In genomic region chrX:2500091-2500680, GRCh38 we compare ENCODE assay signal across 7 cellular contexts. TPM values are rescaled to one million over a fixed set of nuclear protein-coding genes. Genes with fewer than 3 reads are reported as not detected.
DNase-seq lines count a peak whose midpoint lies in the region; ATAC-seq and TF ChIP-seq lines count a peak whose summit lies in the region.

No MANE protein-coding gene starts in this region.

- peak overlapping the region; percentile 86 for H3K27ac Mint-ChIP-seq in memory B cell

- peak; percentile 37 for ATAC-seq in GM18868 (IDR thresholded peaks at IDR 0.05; ENCODE audit: unreplicated experiment)
- peak; percentile 44 for ATAC-seq in HG02970 (IDR thresholded peaks at IDR 0.05; ENCODE audit: low FRiP score, unreplicated experiment)
- ATAC-seq in memory B cell (ENCODE audit: low read depth) = peak; percentile 57

- DNase-seq in SK-N-MC (ENCODE audit: low read depth, low spot score) = no peak
- peak; percentile 85 for DNase-seq in ecto neural progenitor cell (ENCODE audit: low spot score)
- peak; percentile 21 to 49 for DNase-seq in memory B cell (ENCODE audit: low spot score in 2 of 2)
- peak; percentile 36 for DNase-seq in transverse colon
- no peak for DNase-seq in NCI-H1092 (lab: John Stamatoyannopoulos, UW)

- H3K9me3 ChIP-seq in SK-N-MC (ENCODE audit: low read depth, low read length) = no peaks in the 10 kb centered on the region
- no peaks in the 10 kb centered on the region for H3K9me3 ChIP-seq in transverse colon

- no peak for TF ChIP-seq EP300 in transverse colon (IDR thresholded peaks at IDR 0.05; ENCODE audit: low read depth)

- H3K36me3 ChIP-seq in SK-N-MC (ENCODE audit: insufficient read depth, low read length) = peaks cover 10% of the 10 kb centered on the region
- H3K36me3 ChIP-seq in transverse colon = no peaks in the 10 kb centered on the region

- intact Hi-C loops in transverse colon (cut with DNase I; ENCODE audit: low total_unique reads) = loop anchor here (10.0 kb wide), 1 partner anchor 1055 kb away; no protein-coding TSS in a partner anchor

- H3K4me1 Mint-ChIP-seq in memory B cell = peaks cover 18% of the 10 kb centered on the region

- peak overlapping the region; percentile 90 for H3K4me3 ChIP-seq in SK-N-MC
- peak overlapping the region; percentile 70 to 95 (median 93) for H3K4me3 ChIP-seq in transverse colon

- no peaks in the 10 kb centered on the region for H3K27me3 Mint-ChIP-seq in memory B cell

- peak overlapping the region; percentile 82 for H3K4me3 Mint-ChIP-seq in memory B cell

- H3K36me3 Mint-ChIP-seq in memory B cell = peaks cover 1% of the 10 kb centered on the region

- peaks cover 8 to 54% (median 35%) of the 10 kb centered on the region in 4 donors for H3K4me1 ChIP-seq in transverse colon

- peak overlapping the region; percentile 86 for H3K9ac ChIP-seq in SK-N-MC (ENCODE audit: insufficient read length)

- no peak for TF ChIP-seq POLR2A in transverse colon (IDR thresholded peaks at IDR 0.05)

- H3K27ac ChIP-seq in SK-N-MC (peak overlapping the region; percentile 54; the same call in 1 of the 2 replicates), transverse colon (peak overlapping the region; percentile 91 to 97 (median 96))

- in situ Hi-C loops in transverse colon (cut with MboI; ENCODE audit: low pct_ligation_motif_present in 1 of 4, low pct_unique_long_range_greater_than_20kb in 1 of 4, low sequenced_read_pairs in 3 of 4) = no loop called here

- no peaks in the 10 kb centered on the region for H3K9me3 Mint-ChIP-seq in memory B cell

- H3K27me3 ChIP-seq in transverse colon = no peaks in the 10 kb centered on the region

- WGBS in transverse colon (ENCODE audit: low coverage in 1 of 2), 2 donors = 0 to 2% methylated on average over 6 to 25 of the region's 54 CpGs

- no peak for TF ChIP-seq CTCF in transverse colon (IDR thresholded peaks at IDR 0.05)

RNA-seq across cellular contexts. Expression of gene DHRSX, which starts 0.6 kb away (rescaled TPM):
- 10 to 100 TPM; 27.9 to 39.9 (median 33.9) TPM for total RNA-seq in transverse colon

RNA-seq across cellular contexts. Expression of gene ZBED1, which starts 0.6 kb away (rescaled TPM):
- total RNA-seq in transverse colon = 10 to 100 TPM; 44.0 to 94.3 (median 67.1) TPM

Comparison
In these comparisons a context has a peak if more than half of its experiments do, and no peak if none do; other contexts are left out.
1. DNase-seq: peak in ecto neural progenitor cell (single experiment), memory B cell (2 of 2) and transverse colon (single experiment); none in SK-N-MC (single experiment) and NCI-H1092 (single experiment).
2. Peak in every context shown above with its lines, with median percentiles within 50 percentile points of each other: ATAC-seq.